ENCODE assay signal across 8 cellular contexts in genomic region chr2:234494361-234495075, GRCh38. TPM values are rescaled to one million over a fixed set of nuclear protein-coding genes. Genes with fewer than 3 reads are reported as not detected.
A peak's percentile ranks its signal among the peaks of the same experiment; 100 is the strongest.
DNase-seq lines count a peak whose midpoint lies in the region; ATAC-seq lines count a peak whose summit lies in the region.

No MANE protein-coding gene starts in this region.

- ATAC-seq in HG02840 (IDR thresholded peaks at IDR 0.05; ENCODE audit: low FRiP score, unreplicated experiment) (no peak), HG02973 (IDR thresholded peaks at IDR 0.05; ENCODE audit: unreplicated experiment) (no peak)

- H3K4me1 ChIP-seq in mucosa of stomach (ENCODE audit: control insufficient read depth, insufficient read depth, low read length) = peaks cover 13% of the 10 kb centered on the region

- H3K36me3 ChIP-seq in mucosa of stomach (ENCODE audit: control insufficient read depth, insufficient read depth, low read length) = no peaks in the 10 kb centered on the region

- H3K9ac ChIP-seq in mucosa of stomach (ENCODE audit: low read length) = peak overlapping the region; percentile 80

- DNase-seq in NCI-H2081 (lab: John Stamatoyannopoulos, UW) (peak; percentile 41 to 73), NCI-H2081 treated with DMSO at 0.1 percent for 48 hours (lab: John Stamatoyannopoulos, UW) (no peak), NCI-H345 (lab: John Stamatoyannopoulos, UW) (peak; percentile 80), cerebellum (ENCODE audit: low spot score) (peak; percentile 57), NCI-H446 treated with DMSO at 0.1 percent for 48 hours (lab: John Stamatoyannopoulos, UW) (no peak)

- H3K4me3 ChIP-seq in mucosa of stomach (ENCODE audit: low read length) = no peak overlapping the region

- no peaks in the 10 kb centered on the region for H3K9me3 ChIP-seq in mucosa of stomach (ENCODE audit: control insufficient read depth, low read length)

- peaks cover 11% of the 10 kb centered on the region for H3K27me3 ChIP-seq in mucosa of stomach (ENCODE audit: control insufficient read depth, insufficient read depth, low read length)

RNA-seq across cellular contexts. Expression of gene ARL4C, which starts 2.4 kb away (rescaled TPM):
- total RNA-seq in cerebellum = 17.5 TPM

Comparison
In these comparisons a context has a peak if more than half of its experiments do, and no peak if none do; other contexts are left out.
1. DNase-seq: peak in NCI-H2081 (2 of 2), NCI-H345 (single experiment) and cerebellum (single experiment); none in NCI-H2081 treated with DMSO at 0.1 percent for 48 hours (single experiment) and NCI-H446 treated with DMSO at 0.1 percent for 48 hours (single experiment).